23 cellular contexts compared by ENCODE assay signal in the genomic region with DNA sequence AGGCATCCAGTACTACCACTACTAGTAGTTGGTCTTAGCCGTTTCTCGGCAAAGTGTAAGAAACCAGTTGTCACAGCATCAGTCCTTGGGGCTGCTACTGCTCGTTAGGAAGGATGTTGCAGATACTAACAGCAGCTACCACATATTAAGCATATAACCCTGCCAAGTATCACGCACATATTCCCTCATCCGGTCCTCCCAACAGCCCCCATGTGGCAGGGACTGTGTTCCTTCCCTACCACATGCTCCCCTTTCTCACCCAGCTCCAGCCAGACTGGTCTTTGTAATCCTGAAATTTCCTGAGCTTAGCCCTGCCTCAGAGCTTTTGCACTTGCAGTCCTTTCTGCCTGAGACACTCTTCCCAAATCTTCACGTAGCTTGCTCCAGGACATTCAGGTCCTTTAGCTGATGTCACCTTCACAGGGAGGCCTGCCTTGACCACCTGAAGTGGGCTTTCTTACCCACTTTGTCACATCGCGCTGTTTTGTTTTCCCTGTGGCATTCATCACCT. TPM values are rescaled to one million over a fixed set of nuclear protein-coding genes. Genes with fewer than 3 reads are reported as not detected.
DNase-seq lines count a peak whose midpoint lies in the region; ATAC-seq and TF ChIP-seq lines count a peak whose summit lies in the region.
"Had no signal": no experiment of that assay in that cellular context is flagged by ENCODE, and none has a peak within 500 bp of the region (broad histone marks: within the 10 kb centered on the region; RNA-seq: fewer than 3 reads in every experiment).

No MANE protein-coding gene starts in this region.

- H3K4me3 Mint-ChIP-seq in activated CD4-positive, alpha-beta T cell treated with anti-CD3 and anti-CD28 coated beads for 36 hours: no peak overlapping the region
- H3K4me3 Mint-ChIP-seq in natural killer cell treated with Interleukin-12 subunit alpha and Interleukin-12 subunit beta and Interleukin-15 and Interleukin-18, amount 100 ng/mL, for 72 hours: no peak overlapping the region
- no peak overlapping the region for H3K4me3 Mint-ChIP-seq in natural killer cell
- H3K4me3 Mint-ChIP-seq in activated naive CD8-positive, alpha-beta T cell treated with anti-CD3 and anti-CD28 coated beads, Interleukin-2, amount 50 U/mL, for 24 hours: no peak overlapping the region
- H3K4me3 Mint-ChIP-seq: mesothelial cell of epicardium, naive B cell had no signal

- no peak for DNase-seq in activated CD4-positive, alpha-beta T cell treated with anti-CD3 and anti-CD28 coated beads for 36 hours
- no peak for DNase-seq in activated CD4-positive, alpha-beta T cell treated with anti-CD3 and anti-CD28 coated beads, Interleukin-2, amount 50 U/mL, for 4 hours
- no peak for DNase-seq in natural killer cell treated with Interleukin-12 subunit alpha and Interleukin-12 subunit beta and Interleukin-15 and Interleukin-18, amount 100 ng/mL, for 72 hours (ENCODE audit: low spot score)
- DNase-seq in natural killer cell: no peak
- no peak for DNase-seq in activated naive CD8-positive, alpha-beta T cell treated with anti-CD3 and anti-CD28 coated beads, Interleukin-2, amount 50 U/mL, for 24 hours
- no peak for DNase-seq in left lobe of liver (ENCODE audit: low spot score)
- no peak for DNase-seq in hypothalamus (lab: John Stamatoyannopoulos, UW)
- DNase-seq: AML-193, brain microvascular endothelial cell, DMS53, HCEC 1CT, KBM-7, MG63, naive B cell, NCI-H2029 treated with DMSO at 0.1 percent for 48 hours, NCI-H526 treated with DMSO at 0.1 percent for 48 hours, Peyer's patch, SIG-M5, stomach, SW 1271, thyroid gland had no signal

- peaks cover 52% of the 10 kb centered on the region for H3K36me3 Mint-ChIP-seq in activated CD4-positive, alpha-beta T cell treated with anti-CD3 and anti-CD28 coated beads for 36 hours (ENCODE audit: low read depth)
- peaks cover 14% of the 10 kb centered on the region for H3K36me3 Mint-ChIP-seq in natural killer cell treated with Interleukin-12 subunit alpha and Interleukin-12 subunit beta and Interleukin-15 and Interleukin-18, amount 100 ng/mL, for 72 hours
- H3K36me3 Mint-ChIP-seq in natural killer cell: no peaks in the 10 kb centered on the region
- peaks cover 51% of the 10 kb centered on the region for H3K36me3 Mint-ChIP-seq in activated naive CD8-positive, alpha-beta T cell treated with anti-CD3 and anti-CD28 coated beads, Interleukin-2, amount 50 U/mL, for 24 hours (ENCODE audit: low read depth)

- intact Hi-C loops in activated CD4-positive, alpha-beta T cell treated with anti-CD3 and anti-CD28 coated beads for 36 hours (cut with DNase I, micrococcal nuclease): no loop called here
- intact Hi-C loops in natural killer cell (cut with micrococcal nuclease): no loop called here

- CTCF ChIA-PET in activated CD4-positive, alpha-beta T cell treated with anti-CD3 and anti-CD28 coated beads for 36 hours (lab: Charles Lee): interaction anchor here (0.7 to 1.2 kb wide), 5 partner anchors 27 to 380 kb away, joined by 3 to 8 read pairs (median 4); no protein-coding TSS in a partner anchor

- peaks cover 2% of the 10 kb centered on the region for H3K9me3 Mint-ChIP-seq in activated CD4-positive, alpha-beta T cell treated with anti-CD3 and anti-CD28 coated beads for 36 hours (ENCODE audit: low read depth)
- H3K9me3 Mint-ChIP-seq in natural killer cell treated with Interleukin-12 subunit alpha and Interleukin-12 subunit beta and Interleukin-15 and Interleukin-18, amount 100 ng/mL, for 72 hours: no peaks in the 10 kb centered on the region
- no peaks in the 10 kb centered on the region for H3K9me3 Mint-ChIP-seq in natural killer cell
- H3K9me3 Mint-ChIP-seq in activated naive CD8-positive, alpha-beta T cell treated with anti-CD3 and anti-CD28 coated beads, Interleukin-2, amount 50 U/mL, for 24 hours: peaks cover 3% of the 10 kb centered on the region

- TF ChIP-seq CTCF in natural killer cell (IDR thresholded peaks at IDR 0.05): no peak

- H3K27ac Mint-ChIP-seq in activated CD4-positive, alpha-beta T cell treated with anti-CD3 and anti-CD28 coated beads for 36 hours: peak overlapping the region; percentile 15
- peak overlapping the region; percentile 38 to 65 for H3K27ac Mint-ChIP-seq in natural killer cell treated with Interleukin-12 subunit alpha and Interleukin-12 subunit beta and Interleukin-15 and Interleukin-18, amount 100 ng/mL, for 72 hours
- H3K27ac Mint-ChIP-seq in natural killer cell: peak overlapping the region in 1 of 2 donors; percentile 65
- peak overlapping the region; percentile 53 for H3K27ac Mint-ChIP-seq in activated naive CD8-positive, alpha-beta T cell treated with anti-CD3 and anti-CD28 coated beads, Interleukin-2, amount 50 U/mL, for 24 hours
- H3K27ac Mint-ChIP-seq: mesothelial cell of epicardium had no signal

- no peaks in the 10 kb centered on the region for H3K27me3 Mint-ChIP-seq in activated CD4-positive, alpha-beta T cell treated with anti-CD3 and anti-CD28 coated beads for 36 hours
- H3K27me3 Mint-ChIP-seq in natural killer cell treated with Interleukin-12 subunit alpha and Interleukin-12 subunit beta and Interleukin-15 and Interleukin-18, amount 100 ng/mL, for 72 hours: no peaks in the 10 kb centered on the region
- no peaks in the 10 kb centered on the region for H3K27me3 Mint-ChIP-seq in natural killer cell (ENCODE audit: low read depth in 2 of 2)
- no peaks in the 10 kb centered on the region for H3K27me3 Mint-ChIP-seq in activated naive CD8-positive, alpha-beta T cell treated with anti-CD3 and anti-CD28 coated beads, Interleukin-2, amount 50 U/mL, for 24 hours
- H3K27me3 Mint-ChIP-seq: naive B cell had no signal

- POLR2A ChIA-PET in activated CD4-positive, alpha-beta T cell treated with anti-CD3 and anti-CD28 coated beads for 36 hours (lab: Charles Lee): no interaction called here

- H3K4me1 Mint-ChIP-seq in activated CD4-positive, alpha-beta T cell treated with anti-CD3 and anti-CD28 coated beads for 36 hours: peaks cover 50% of the 10 kb centered on the region
- peaks cover 19 to 32% of the 10 kb centered on the region in 2 donors for H3K4me1 Mint-ChIP-seq in natural killer cell treated with Interleukin-12 subunit alpha and Interleukin-12 subunit beta and Interleukin-15 and Interleukin-18, amount 100 ng/mL, for 72 hours (ENCODE audit: low read depth in 2 of 2)
- H3K4me1 Mint-ChIP-seq in natural killer cell: peaks cover 32 to 41% of the 10 kb centered on the region in 2 donors
- H3K4me1 Mint-ChIP-seq in activated naive CD8-positive, alpha-beta T cell treated with anti-CD3 and anti-CD28 coated beads, Interleukin-2, amount 50 U/mL, for 24 hours: peaks cover 48% of the 10 kb centered on the region

- no peak for ATAC-seq in activated CD4-positive, alpha-beta T cell treated with anti-CD3 and anti-CD28 coated beads for 36 hours
- no peak for ATAC-seq in natural killer cell treated with Interleukin-12 subunit alpha and Interleukin-12 subunit beta and Interleukin-15 and Interleukin-18, amount 100 ng/mL, for 72 hours
- ATAC-seq in natural killer cell (no peak), left lobe of liver (no peak), GM19324 (IDR thresholded peaks at IDR 0.05; ENCODE audit: low FRiP score, unreplicated experiment) (no peak)
- ATAC-seq in activated naive CD8-positive, alpha-beta T cell treated with anti-CD3 and anti-CD28 coated beads, Interleukin-2, amount 50 U/mL, for 24 hours: no peak

RNA-seq across cellular contexts. Expression of a gene that starts 7.8 kb away (rescaled TPM):
- total RNA-seq in activated CD4-positive, alpha-beta T cell treated with anti-CD3 and anti-CD28 coated beads for 36 hours: 10 to 100 TPM; 79.7 to 87.3 TPM
- total RNA-seq in natural killer cell treated with Interleukin-12 subunit alpha and Interleukin-12 subunit beta and Interleukin-15 and Interleukin-18, amount 100 ng/mL, for 72 hours: 10 to 100 TPM; 46.0 to 61.7 TPM
- total RNA-seq in natural killer cell (10 to 100 TPM; 51.6 to 74.9 (median 57.8) TPM), left lobe of liver (98.3 TPM)

RNA-seq across cellular contexts. Expression of a gene that starts 8.0 kb away (rescaled TPM):
- 10 to 100 TPM; 11.2 to 12.5 TPM for total RNA-seq in activated CD4-positive, alpha-beta T cell treated with anti-CD3 and anti-CD28 coated beads for 36 hours
- total RNA-seq in natural killer cell treated with Interleukin-12 subunit alpha and Interleukin-12 subunit beta and Interleukin-15 and Interleukin-18, amount 100 ng/mL, for 72 hours: 10 to 100 TPM in 1 of 2 donors, 1 to 10 TPM in 1; 6.2 to 17.3 TPM
- total RNA-seq in natural killer cell (10 to 100 TPM in 2 of 3 donors, 1 to 10 TPM in 1; 6.5 to 10.2 (median 10.1) TPM), left lobe of liver (9.1 TPM)
